Comparison of ENCODE assay signal across 19 cellular contexts in the genomic region with DNA sequence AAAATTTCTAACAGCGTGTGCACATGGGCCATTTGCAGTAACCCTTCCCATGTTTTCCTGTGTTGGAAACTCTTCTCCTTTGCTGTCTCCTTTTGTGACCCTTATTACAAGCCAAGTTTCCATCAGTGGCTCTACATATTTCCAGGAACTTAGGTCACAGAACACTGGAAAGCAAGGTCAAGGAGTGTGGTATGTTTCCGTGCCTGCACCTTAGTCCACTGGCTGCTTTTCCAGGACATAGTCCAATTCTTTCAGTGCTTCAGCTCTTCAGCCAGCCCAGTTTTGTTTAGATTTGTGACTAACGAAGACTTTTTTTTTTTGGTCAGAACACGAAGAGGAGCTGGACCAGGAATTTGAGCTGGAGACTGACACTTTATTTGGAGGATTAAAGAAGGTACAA. TPM values are rescaled to one million over a fixed set of nuclear protein-coding genes. Genes with fewer than 3 reads are reported as not detected.
DNase-seq lines count a peak whose midpoint lies in the region; ATAC-seq, FAIRE-seq and TF ChIP-seq lines count a peak whose summit lies in the region.
"Had no signal": no experiment of that assay in that cellular context is flagged by ENCODE, and none has a peak within 500 bp of the region (broad histone marks: within the 10 kb centered on the region; RNA-seq: fewer than 3 reads in every experiment).

No MANE protein-coding gene starts in this region.

- peaks cover 6% of the 10 kb centered on the region for H3K4me1 ChIP-seq in fibroblast of lung (ENCODE audit: control insufficient read depth, extremely low read depth, insufficient read depth, low read length)
- peaks cover 54% of the 10 kb centered on the region for H3K4me1 ChIP-seq in HepG2 (ENCODE audit: insufficient read depth, low read length)
- H3K4me1 ChIP-seq in stomach, result peaks cover 7 to 22% (median 19%) of the 10 kb centered on the region in 4 donors

- CTCF ChIA-PET in HepG2 (lab: Yijun Ruan, JAX; ENCODE audit: low intra/inter-chr PET ratio, low total read pairs), result interaction anchor here (3.0 to 3.4 kb wide), 2 partner anchors 11 to 37 kb away, joined by 10 to 67 read pairs; no protein-coding TSS in a partner anchor

- H2AFZ ChIP-seq in fibroblast of lung (ENCODE audit: low read length), result no peak overlapping the region
- H2AFZ ChIP-seq in HepG2 (ENCODE audit: low read length), result no peak overlapping the region

- no peak overlapping the region for H3K27ac ChIP-seq in fibroblast of lung (ENCODE audit: insufficient read depth, low read length)
- H3K27ac ChIP-seq in HepG2 (ENCODE audit: extremely low read length, insufficient read depth, low read length), result no peak overlapping the region
- peak overlapping the region in 2 of 5 donors; percentile 22 to 34 for H3K27ac ChIP-seq in stomach
- H3K27ac ChIP-seq: brain microvascular endothelial cell, lower lobe of right lung had no signal

- no TSS peak for BruUV-seq in HepG2 (replicated peaks; lab: Mats Ljungman, UMichigan)

- no peaks in the 10 kb centered on the region for H3K27me3 ChIP-seq in MG63
- H3K27me3 ChIP-seq in fibroblast of lung (ENCODE audit: control insufficient read depth, insufficient read depth, low read length), result no peaks in the 10 kb centered on the region
- no peaks in the 10 kb centered on the region for H3K27me3 ChIP-seq in HepG2 (ENCODE audit: control insufficient read depth in 1 of 2, insufficient read depth in 2 of 2, low read length in 2 of 2)
- no peaks in the 10 kb centered on the region for H3K27me3 ChIP-seq in stomach
- H3K27me3 ChIP-seq: brain microvascular endothelial cell had no signal

- H3K9ac ChIP-seq in fibroblast of lung (ENCODE audit: insufficient read depth, low read length) (no peak overlapping the region), HepG2 (ENCODE audit: insufficient read depth, low read depth, low read length) (no peak overlapping the region)

- TF ChIP-seq RAD21 in HepG2 (CRISPR knock-in tag; IDR thresholded peaks at IDR 0.05), result no peak

- TF ChIP-seq CTCF in fibroblast of lung (conservative IDR thresholded peaks at IDR 0.05 in 1 of 2, IDR thresholded peaks at IDR 0.05 in 1 of 2; ENCODE audit: low read depth in 1 of 2, low read length in 2 of 2) (no peak), HepG2 (CRISPR knock-in tag; IDR thresholded peaks at IDR 0.05) (no peak), stomach (IDR thresholded peaks at IDR 0.05) (no peak)

- DNase-seq in MG63 (peak; percentile 73), fibroblast of lung (ENCODE audit: low read depth in 2 of 2) (peak; percentile 63 to 77), HepG2 (ENCODE audit: low spot score) (no peak), superior temporal gyrus (ENCODE audit: extremely low spot score) (peak; percentile 40), stomach (no peak)
- no peak for DNase-seq in activated CD4-positive, alpha-beta T cell treated with anti-CD3 and anti-CD28 coated beads, Interleukin-2, amount 50 U/mL, for 1 hour
- DNase-seq: activated CD8-positive, alpha-beta memory T cell treated with anti-CD3 and anti-CD28 coated beads, Interleukin-2, amount 10 ng/mL, durations not matched to agents 7 days and 5 days; activated effector memory CD4-positive, alpha-beta T cell treated with anti-CD3 and anti-CD28 coated beads, Interleukin-2, amount 50 U/mL, for 16 hours; brain microvascular endothelial cell; KG1; lower lobe of right lung; NCI-H146; NCI-H446; retina; stimulated activated CD4-positive, alpha-beta T cell treated with anti-CD3 and anti-CD28 coated beads, Interleukin-1b, Interleukin-23, amount 100 ng/mL, for 48 hours had no signal

- no peaks in the 10 kb centered on the region for H3K79me2 ChIP-seq in fibroblast of lung (ENCODE audit: control insufficient read depth, insufficient read depth, low read length)
- H3K79me2 ChIP-seq in HepG2 (ENCODE audit: insufficient read depth, low read length), result no peaks in the 10 kb centered on the region

- POLR2A ChIA-PET in HepG2 (lab: Yijun Ruan, JAX), result no interaction called here

- TF ChIP-seq EP300 in HepG2 (IDR thresholded peaks at IDR 0.05; ENCODE audit: low read depth in 2 of 2, low read length in 2 of 2), result no peak
- no peak for TF ChIP-seq EP300 in HepG2 (CRISPR knock-in tag; IDR thresholded peaks at IDR 0.05; ENCODE audit: borderline replicate concordance)
- TF ChIP-seq EP300 in stomach (IDR thresholded peaks at IDR 0.05), result no peak

- H4K20me1 ChIP-seq in fibroblast of lung (ENCODE audit: control insufficient read depth, extremely low read depth, insufficient read depth, low read length) (no peaks in the 10 kb centered on the region), HepG2 (ENCODE audit: insufficient read depth, low read length) (no peaks in the 10 kb centered on the region)

- no peak for TF ChIP-seq POLR2A in HepG2 (IDR thresholded peaks at IDR 0.05; ENCODE audit: insufficient read depth in 1 of 2, low read depth in 2 of 2, low read length in 2 of 2)
- no peak for TF ChIP-seq POLR2A in stomach (IDR thresholded peaks at IDR 0.05)

- no peak for FAIRE-seq in HepG2 (lab: Jason Lieb, UNC)
- FAIRE-seq: GM12891 had no signal

- in situ Hi-C loops in HepG2 (cut with HindIII; ENCODE audit: extremely low pct_ligation_motif_present, low pct_unique_long_range_greater_than_20kb), result loop anchor here (5.0 kb wide), 1 partner anchor 40 kb away; no protein-coding TSS in a partner anchor

- WGBS in HepG2 (ENCODE audit: low lambda C conversion rate), result 30% methylated on average over 4 of the region's 4 CpGs
- 28 to 44% (median 41%) methylated on average over 4 of the region's 4 CpGs for WGBS in stomach, 5 donors

- intact Hi-C loops in HepG2 (cut with micrococcal nuclease; ENCODE audit: unreplicated experiment), result no loop called here
- intact Hi-C loops in stomach (cut with DNase I; ENCODE audit: low total_unique reads), result no loop called here

- H3K36me3 ChIP-seq in MG63 (no peaks in the 10 kb centered on the region), fibroblast of lung (ENCODE audit: control insufficient read depth, insufficient read depth, low read length) (no peaks in the 10 kb centered on the region), HepG2 (replicated peaks in 1 of 2; ENCODE audit: control insufficient read depth in 1 of 2, insufficient read depth in 2 of 2, low read length in 2 of 2) (no peaks in the 10 kb centered on the region), stomach (no peaks in the 10 kb centered on the region)
- H3K36me3 ChIP-seq: brain microvascular endothelial cell, lower lobe of right lung had no signal

- no peak overlapping the region for H3K4me3 ChIP-seq in MG63
- H3K4me3 ChIP-seq in fibroblast of lung (replicated peaks in 1 of 4; ENCODE audit: control extremely low read depth in 1 of 4, insufficient read depth in 1 of 4, low read depth in 3 of 4, low read length in 4 of 4), result no peak overlapping the region
- no peak overlapping the region for H3K4me3 ChIP-seq in HepG2 (replicated peaks in 1 of 3; ENCODE audit: insufficient read depth in 1 of 3, low read depth in 2 of 3, low read length in 3 of 3)
- no peak overlapping the region for H3K4me3 ChIP-seq in stomach
- H3K4me3 ChIP-seq: lower lobe of right lung had no signal

- peak overlapping the region; percentile 11 for H3K4me2 ChIP-seq in fibroblast of lung (ENCODE audit: extremely low read depth, insufficient read depth, low read length)
- H3K4me2 ChIP-seq in HepG2 (ENCODE audit: low read depth, low read length), result no peak overlapping the region

- H3K9me3 ChIP-seq in MG63, result no peaks in the 10 kb centered on the region; the same call in 1 of the 2 replicates
- H3K9me3 ChIP-seq in fibroblast of lung (ENCODE audit: control insufficient read depth, insufficient read depth, low read depth, low read length), result no peaks in the 10 kb centered on the region
- H3K9me3 ChIP-seq in HepG2 (ENCODE audit: low read length), result no peaks in the 10 kb centered on the region
- H3K9me3 ChIP-seq in stomach, result no peaks in the 10 kb centered on the region
- H3K9me3 ChIP-seq: lower lobe of right lung had no signal

- ATAC-seq in HepG2, result no peak
- ATAC-seq in HG02938 (IDR thresholded peaks at IDR 0.05; ENCODE audit: unreplicated experiment), result no peak
- no peak for ATAC-seq in HG03097 (IDR thresholded peaks at IDR 0.05; ENCODE audit: low FRiP score, unreplicated experiment)
- ATAC-seq: activated CD8-positive, alpha-beta memory T cell treated with anti-CD3 and anti-CD28 coated beads, Interleukin-2, amount 10 ng/mL, durations not matched to agents 7 days and 5 days; esophagus mucosa had no signal

TF ChIP-seq in HepG2, 621 proteins besides CTCF, POLR2A, EP300 and RAD21 (continues in another document):
- TF ChIP-seq SRY (CRISPR knock-in tag; IDR thresholded peaks at IDR 0.05) (no peak), BCL6 (CRISPR knock-in tag; IDR thresholded peaks at IDR 0.05) (peak; percentile 65), SUZ12 (IDR thresholded peaks at IDR 0.05; ENCODE audit: low read depth, low read length) (no peak)

RNA-seq across cellular contexts. Expression of gene HHAT, which starts 33.8 kb away (rescaled TPM):
- 0.30 and 5.3 TPM in 2 replicates for total RNA-seq in MG63 (2014; rRNA removed; shearing (Covaris generic); ENCODE audit: low replicate concordance)
- 2.3 and 4.8 TPM in 2 replicates for total RNA-seq in fibroblast of lung
- 1.3 and 3.6 TPM in 2 replicates for polyA plus RNA-seq in fibroblast of lung
- polyA plus RNA-seq in fibroblast of lung (2012), result 1.3 and 2.7 TPM in 2 replicates
- polyA minus RNA-seq in fibroblast of lung (ENCODE audit: low replicate concordance), result 2.0 and 3.0 TPM in 2 replicates
- total RNA-seq in HepG2 (2016; rRNA removed; fragmentation: Illumina TruSeq; extraction: Trizol), result 2.9 and 4.9 TPM in 2 replicates
- total RNA-seq in HepG2 (2016; cell fraction: cytosol; rRNA removed; fragmentation: Illumina TruSeq; extraction: Trizol; ENCODE audit: low read depth), result 0.79 and 1.2 TPM in 2 replicates
- total RNA-seq in HepG2 (2016; cell fraction: insoluble cytoplasmic fraction; rRNA removed; fragmentation: Illumina TruSeq; extraction: Trizol), result 3.2 and 4.8 TPM in 2 replicates
- total RNA-seq in HepG2 (2016; cell fraction: membrane; rRNA removed; fragmentation: Illumina TruSeq; extraction: Trizol), result 2.1 and 2.5 TPM in 2 replicates
- 7.4 and 8.0 TPM in 2 replicates for total RNA-seq in HepG2 (2016; cell fraction: nucleus; rRNA removed; fragmentation: Illumina TruSeq; extraction: Trizol)
- polyA plus RNA-seq in HepG2 (2011; rRNA removed), result 2.6 and 3.5 TPM in 2 replicates
- polyA plus RNA-seq in HepG2 (2011; cell fraction: cytosol; rRNA removed), result 3.1 and 5.9 TPM in 2 replicates
- 6.0 and 6.9 TPM in 2 replicates for polyA plus RNA-seq in HepG2 (2011; cell fraction: nucleus; rRNA removed)
- polyA plus RNA-seq in HepG2 (2012), result 1.3 and 1.7 TPM in 2 replicates
- 0.36 and 0.60 TPM in 2 replicates for polyA plus RNA-seq in HepG2 (2016; cell fraction: cytosol; fragmentation: Illumina TruSeq; extraction: Trizol; ENCODE audit: low read depth)
- polyA plus RNA-seq in HepG2 (2016; cell fraction: insoluble cytoplasmic fraction; fragmentation: Illumina TruSeq; extraction: Trizol; ENCODE audit: low read depth), result 2.6 TPM in 2 replicates
- polyA plus RNA-seq in HepG2 (2016; cell fraction: membrane; fragmentation: Illumina TruSeq; extraction: Trizol; ENCODE audit: low read depth), result 1.4 and 1.5 TPM in 2 replicates
- polyA plus RNA-seq in HepG2 (2016; cell fraction: nucleus; fragmentation: Illumina TruSeq; extraction: Trizol; ENCODE audit: insufficient read depth, low read depth), result 5.5 and 6.1 TPM in 2 replicates
- polyA minus RNA-seq in HepG2 (2011; rRNA and poly(A)+ RNA removed; ENCODE audit: low replicate concordance), result 1.1 and 11.2 TPM in 2 replicates
- 2.0 and 2.2 TPM in 2 replicates for polyA minus RNA-seq in HepG2 (2011; cell fraction: cytosol; rRNA and poly(A)+ RNA removed)
- polyA minus RNA-seq in HepG2 (2011; cell fraction: nucleus; rRNA and poly(A)+ RNA removed), result 12.7 and 14.0 TPM in 2 replicates
- total RNA-seq in stomach, result 1 to 10 TPM in 3 of 5 donors, under 1 TPM in 2; under 0.01 to 5.8 (median 2.9) TPM
- 1 to 10 TPM in 2 of 3 donors, under 1 TPM in 1; 0.93 to 2.2 (median 1.1) TPM for polyA plus RNA-seq in stomach

Comparison
In these comparisons a context has a peak if more than half of its experiments do, and no peak if none do; other contexts are left out.
1. DNase-seq: peak in MG63 (single experiment), fibroblast of lung (2 of 2) and superior temporal gyrus (single experiment); none in HepG2 (single experiment), activated CD4-positive, alpha-beta T cell treated with anti-CD3 and anti-CD28 coated beads, Interleukin-2, amount 50 U/mL, for 1 hour (single experiment) and stomach (single experiment).